1 cellular context compared by ENCODE assay signal in genomic region chr1:114215426-114215825, GRCh38.
TF ChIP-seq lines count a peak whose summit lies in the region.

No MANE protein-coding gene starts in this region.

TF ChIP-seq in GM23338, 12 proteins besides CTCF, POLR2A, EP300 and RAD21 (continued from another document):
- TF ChIP-seq, protein P1, sequence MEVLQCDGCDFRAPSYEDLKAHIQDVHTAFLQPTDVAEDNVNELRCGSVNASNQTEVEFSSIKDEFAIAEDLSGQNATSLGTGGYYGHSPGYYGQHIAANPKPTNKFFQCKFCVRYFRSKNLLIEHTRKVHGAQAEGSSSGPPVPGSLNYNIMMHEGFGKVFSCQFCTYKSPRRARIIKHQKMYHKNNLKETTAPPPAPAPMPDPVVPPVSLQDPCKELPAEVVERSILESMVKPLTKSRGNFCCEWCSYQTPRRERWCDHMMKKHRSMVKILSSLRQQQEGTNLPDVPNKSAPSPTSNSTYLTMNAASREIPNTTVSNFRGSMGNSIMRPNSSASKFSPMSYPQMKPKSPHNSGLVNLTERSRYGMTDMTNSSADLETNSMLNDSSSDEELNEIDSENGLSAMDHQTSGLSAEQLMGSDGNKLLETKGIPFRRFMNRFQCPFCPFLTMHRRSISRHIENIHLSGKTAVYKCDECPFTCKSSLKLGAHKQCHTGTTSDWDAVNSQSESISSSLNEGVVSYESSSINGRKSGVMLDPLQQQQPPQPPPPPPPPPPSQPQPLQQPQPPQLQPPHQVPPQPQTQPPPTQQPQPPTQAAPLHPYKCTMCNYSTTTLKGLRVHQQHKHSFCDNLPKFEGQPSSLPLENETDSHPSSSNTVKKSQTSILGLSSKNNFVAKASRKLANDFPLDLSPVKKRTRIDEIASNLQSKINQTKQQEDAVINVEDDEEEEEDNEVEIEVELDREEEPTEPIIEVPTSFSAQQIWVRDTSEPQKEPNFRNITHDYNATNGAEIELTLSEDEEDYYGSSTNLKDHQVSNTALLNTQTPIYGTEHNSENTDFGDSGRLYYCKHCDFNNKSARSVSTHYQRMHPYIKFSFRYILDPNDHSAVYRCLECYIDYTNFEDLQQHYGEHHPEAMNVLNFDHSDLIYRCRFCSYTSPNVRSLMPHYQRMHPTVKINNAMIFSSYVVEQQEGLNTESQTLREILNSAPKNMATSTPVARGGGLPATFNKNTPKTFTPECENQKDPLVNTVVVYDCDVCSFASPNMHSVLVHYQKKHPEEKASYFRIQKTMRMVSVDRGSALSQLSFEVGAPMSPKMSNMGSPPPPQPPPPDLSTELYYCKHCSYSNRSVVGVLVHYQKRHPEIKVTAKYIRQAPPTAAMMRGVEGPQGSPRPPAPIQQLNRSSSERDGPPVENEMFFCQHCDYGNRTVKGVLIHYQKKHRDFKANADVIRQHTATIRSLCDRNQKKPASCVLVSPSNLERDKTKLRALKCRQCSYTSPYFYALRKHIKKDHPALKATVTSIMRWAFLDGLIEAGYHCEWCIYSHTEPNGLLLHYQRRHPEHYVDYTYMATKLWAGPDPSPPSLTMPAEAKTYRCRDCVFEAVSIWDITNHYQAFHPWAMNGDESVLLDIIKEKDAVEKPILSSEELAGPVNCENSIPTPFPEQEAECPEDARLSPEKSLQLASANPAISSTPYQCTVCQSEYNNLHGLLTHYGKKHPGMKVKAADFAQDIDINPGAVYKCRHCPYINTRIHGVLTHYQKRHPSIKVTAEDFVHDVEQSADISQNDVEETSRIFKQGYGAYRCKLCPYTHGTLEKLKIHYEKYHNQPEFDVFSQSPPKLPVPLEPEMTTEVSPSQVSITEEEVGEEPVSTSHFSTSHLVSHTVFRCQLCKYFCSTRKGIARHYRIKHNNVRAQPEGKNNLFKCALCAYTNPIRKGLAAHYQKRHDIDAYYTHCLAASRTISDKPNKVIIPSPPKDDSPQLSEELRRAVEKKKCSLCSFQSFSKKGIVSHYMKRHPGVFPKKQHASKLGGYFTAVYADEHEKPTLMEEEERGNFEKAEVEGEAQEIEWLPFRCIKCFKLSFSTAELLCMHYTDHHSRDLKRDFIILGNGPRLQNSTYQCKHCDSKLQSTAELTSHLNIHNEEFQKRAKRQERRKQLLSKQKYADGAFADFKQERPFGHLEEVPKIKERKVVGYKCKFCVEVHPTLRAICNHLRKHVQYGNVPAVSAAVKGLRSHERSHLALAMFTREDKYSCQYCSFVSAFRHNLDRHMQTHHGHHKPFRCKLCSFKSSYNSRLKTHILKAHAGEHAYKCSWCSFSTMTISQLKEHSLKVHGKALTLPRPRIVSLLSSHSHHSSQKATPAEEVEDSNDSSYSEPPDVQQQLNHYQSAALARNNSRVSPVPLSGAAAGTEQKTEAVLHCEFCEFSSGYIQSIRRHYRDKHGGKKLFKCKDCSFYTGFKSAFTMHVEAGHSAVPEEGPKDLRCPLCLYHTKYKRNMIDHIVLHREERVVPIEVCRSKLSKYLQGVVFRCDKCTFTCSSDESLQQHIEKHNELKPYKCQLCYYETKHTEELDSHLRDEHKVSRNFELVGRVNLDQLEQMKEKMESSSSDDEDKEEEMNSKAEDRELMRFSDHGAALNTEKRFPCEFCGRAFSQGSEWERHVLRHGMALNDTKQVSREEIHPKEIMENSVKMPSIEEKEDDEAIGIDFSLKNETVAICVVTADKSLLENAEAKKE (CRISPR knock-in tag; IDR thresholded peaks at IDR 0.05) = no peak
- no peak for TF ChIP-seq ZNF114 (CRISPR knock-in tag; IDR thresholded peaks at IDR 0.05)
